13 cellular contexts compared by ENCODE assay signal in genomic region chr4:8215001-8215427, GRCh38. TPM values are rescaled to one million over a fixed set of nuclear protein-coding genes. Genes with fewer than 3 reads are reported as not detected.
DNase-seq lines count a peak whose midpoint lies in the region; ATAC-seq and TF ChIP-seq lines count a peak whose summit lies in the region.
"Had no signal": no experiment of that assay in that cellular context is flagged by ENCODE, and none has a peak within 500 bp of the region (broad histone marks: within the 10 kb centered on the region; RNA-seq: fewer than 3 reads in every experiment).

No MANE protein-coding gene starts in this region.

- H3K36me3 ChIP-seq in osteoblast (ENCODE audit: insufficient read depth, low read length) = peaks cover 8% of the 10 kb centered on the region
- H3K36me3 ChIP-seq in naive thymus-derived CD4-positive, alpha-beta T cell (ENCODE audit: control insufficient read depth in 2 of 3, insufficient read depth in 3 of 3, low read length in 3 of 3) = peaks cover 0 to 74% (median 0%) of the 10 kb centered on the region in 3 experiments

- H3K4me2 ChIP-seq in osteoblast (ENCODE audit: insufficient read depth, low read length) = peak overlapping the region; percentile 7

- no peaks in the 10 kb centered on the region for H3K9me3 Mint-ChIP-seq in naive thymus-derived CD4-positive, alpha-beta T cell
- H3K9me3 Mint-ChIP-seq: dendritic cell treated with granulocyte-macrophage colony-stimulating factor and Interleukin-4, amounts not matched to agents 40 ng/mL and 50 ng/mL, for 4 days; memory B cell had no signal

- H2AFZ ChIP-seq in osteoblast (ENCODE audit: low read length) = no peak overlapping the region

- POLR2A ChIA-PET in naive thymus-derived CD4-positive, alpha-beta T cell (lab: Charles Lee) = no interaction called here

- DNase-seq in EL = peak; percentile 71
- DNase-seq in NCI-H2081 treated with DMSO at 0.1 percent for 48 hours (lab: John Stamatoyannopoulos, UW) = peak; percentile 72
- DNase-seq in dermis microvascular lymphatic vessel endothelial cell (ENCODE audit: low read depth in 2 of 2) = peak; percentile 41 to 47
- DNase-seq in osteoblast (ENCODE audit: insufficient read length, low spot score, missing footprints) = peak; percentile 98
- DNase-seq in naive thymus-derived CD4-positive, alpha-beta T cell = no peak
- no peak for DNase-seq in NCI-H1694 (lab: John Stamatoyannopoulos, UW)
- DNase-seq in DMS53 treated with DMSO at 0.1 percent for 48 hours (lab: John Stamatoyannopoulos, UW; ENCODE audit: unreplicated experiment) = no peak
- no peak for DNase-seq in activated CD4-positive, alpha-beta T cell treated with anti-CD3 and anti-CD28 coated beads for 1 hour

- H3K4me3 ChIP-seq in osteoblast (ENCODE audit: insufficient read depth, low read length) = no peak overlapping the region
- no peak overlapping the region for H3K4me3 ChIP-seq in naive thymus-derived CD4-positive, alpha-beta T cell (ENCODE audit: low read length)
- H3K4me3 ChIP-seq: tibial artery had no signal

- H3K27me3 Mint-ChIP-seq in naive thymus-derived CD4-positive, alpha-beta T cell = no peaks in the 10 kb centered on the region
- H3K27me3 Mint-ChIP-seq: dendritic cell treated with granulocyte-macrophage colony-stimulating factor and Interleukin-4, amounts not matched to agents 40 ng/mL and 50 ng/mL, for 4 days; memory B cell had no signal

- no peak overlapping the region for H3K4me3 Mint-ChIP-seq in naive thymus-derived CD4-positive, alpha-beta T cell
- H3K4me3 Mint-ChIP-seq: dendritic cell treated with granulocyte-macrophage colony-stimulating factor and Interleukin-4, amounts not matched to agents 40 ng/mL and 50 ng/mL, for 4 days; memory B cell had no signal

- peaks cover 12% of the 10 kb centered on the region for H3K4me1 ChIP-seq in osteoblast (ENCODE audit: insufficient read depth, low read length)
- no peaks in the 10 kb centered on the region for H3K4me1 ChIP-seq in naive thymus-derived CD4-positive, alpha-beta T cell (ENCODE audit: control insufficient read depth in 2 of 2, insufficient read depth in 2 of 2, low read length in 2 of 2)

- no peaks in the 10 kb centered on the region for H3K9me3 ChIP-seq in osteoblast (ENCODE audit: low read depth, low read length)
- no peaks in the 10 kb centered on the region for H3K9me3 ChIP-seq in naive thymus-derived CD4-positive, alpha-beta T cell (ENCODE audit: control insufficient read depth in 2 of 3, low read length in 3 of 3)
- H3K9me3 ChIP-seq: tibial artery had no signal

- peak overlapping the region in 2 of 9 donors; percentile 2 to 67 for H3K27ac Mint-ChIP-seq in naive thymus-derived CD4-positive, alpha-beta T cell
- H3K27ac Mint-ChIP-seq: dendritic cell treated with granulocyte-macrophage colony-stimulating factor and Interleukin-4, amounts not matched to agents 40 ng/mL and 50 ng/mL, for 4 days; memory B cell had no signal

- no peaks in the 10 kb centered on the region for H3K27me3 ChIP-seq in osteoblast (ENCODE audit: insufficient read depth, low read length)
- no peaks in the 10 kb centered on the region for H3K27me3 ChIP-seq in naive thymus-derived CD4-positive, alpha-beta T cell (ENCODE audit: control insufficient read depth in 2 of 2, insufficient read depth in 2 of 2, low read length in 2 of 2)

- CTCF ChIA-PET in naive thymus-derived CD4-positive, alpha-beta T cell (lab: Charles Lee) = interaction anchor here (0.6 kb wide), 1 partner anchor 324 kb away, joined by 7 read pairs; no protein-coding TSS in a partner anchor

- H3K36me3 Mint-ChIP-seq in naive thymus-derived CD4-positive, alpha-beta T cell = peaks cover 5 to 38% (median 6%) of the 10 kb centered on the region in 5 donors

- TF ChIP-seq CTCF in osteoblast (IDR thresholded peaks at IDR 0.05; ENCODE audit: extremely low read depth, low read depth, low read length) = no peak

- H3K27ac ChIP-seq in osteoblast (ENCODE audit: low read depth, low read length) = no peak overlapping the region
- H3K27ac ChIP-seq in naive thymus-derived CD4-positive, alpha-beta T cell (ENCODE audit: low read depth, low read length) = no peak overlapping the region
- H3K27ac ChIP-seq: HL-60, tibial artery had no signal

- no peak for ATAC-seq in naive thymus-derived CD4-positive, alpha-beta T cell

- H4K20me1 ChIP-seq in osteoblast (ENCODE audit: insufficient read depth, low read length) = peaks cover 16% of the 10 kb centered on the region

- no peaks in the 10 kb centered on the region for H3K79me2 ChIP-seq in osteoblast (ENCODE audit: insufficient read depth, low read length)

- H3K4me1 Mint-ChIP-seq in naive thymus-derived CD4-positive, alpha-beta T cell = peaks cover 0 to 6% (median 0%) of the 10 kb centered on the region in 7 donors
- H3K4me1 Mint-ChIP-seq: memory B cell had no signal

- intact Hi-C loops in naive thymus-derived CD4-positive, alpha-beta T cell (cut with micrococcal nuclease) = no loop called here

RNA-seq across cellular contexts. Expression of gene SH3TC1, which starts 15.9 kb away (rescaled TPM):
- 82.8 and 147 TPM in 2 replicates for total RNA-seq in dermis microvascular lymphatic vessel endothelial cell
- total RNA-seq in osteoblast = 3.5 and 3.6 TPM in 2 replicates
- 100 to 1,000 TPM in 1 of 5 experiments, 10 to 100 TPM in 4; 33.8 to 120 (median 41.2) TPM for total RNA-seq in naive thymus-derived CD4-positive, alpha-beta T cell
- 10 to 100 TPM in 1 of 2 donors, 1 to 10 TPM in 1; 6.5 to 12.1 TPM for polyA plus RNA-seq in naive thymus-derived CD4-positive, alpha-beta T cell

RNA-seq across cellular contexts. Expression of gene HTRA3, which starts 54.5 kb away (rescaled TPM):
- total RNA-seq in dermis microvascular lymphatic vessel endothelial cell (1.4 and 7.5 TPM in 2 replicates), osteoblast (4.0 and 11.5 TPM in 2 replicates)
- total RNA-seq in naive thymus-derived CD4-positive, alpha-beta T cell = not detected
- not detected for polyA plus RNA-seq in naive thymus-derived CD4-positive, alpha-beta T cell
- total RNA-seq: activated CD8-positive, alpha-beta memory T cell treated with anti-CD3 and anti-CD28 coated beads for 36 hours had no signal

RNA-seq across cellular contexts. Expression of gene ABLIM2, which starts 56.4 kb away (rescaled TPM):
- total RNA-seq in dermis microvascular lymphatic vessel endothelial cell (2.6 and 2.8 TPM in 2 replicates), osteoblast (0.29 and 0.36 TPM in 2 replicates)
- total RNA-seq in naive thymus-derived CD4-positive, alpha-beta T cell = 1 to 10 TPM in 4 of 5 experiments, under 1 TPM in 1; 0.22 to 4.9 (median 3.1) TPM
- 1 to 10 TPM in 1 of 2 donors, under 1 TPM in 1; 0.99 to 5.8 TPM for polyA plus RNA-seq in naive thymus-derived CD4-positive, alpha-beta T cell

Comparison
In these comparisons a context has a peak if more than half of its experiments do, and no peak if none do; other contexts are left out.
1. DNase-seq: peak in EL (single experiment), NCI-H2081 treated with DMSO at 0.1 percent for 48 hours (single experiment), dermis microvascular lymphatic vessel endothelial cell (2 of 2) and osteoblast (single experiment); none in naive thymus-derived CD4-positive, alpha-beta T cell (0 of 9), NCI-H1694 (single experiment), DMS53 treated with DMSO at 0.1 percent for 48 hours (single experiment) and activated CD4-positive, alpha-beta T cell treated with anti-CD3 and anti-CD28 coated beads for 1 hour (single experiment).